8 cellular contexts compared by ENCODE assay signal in the genomic region with DNA sequence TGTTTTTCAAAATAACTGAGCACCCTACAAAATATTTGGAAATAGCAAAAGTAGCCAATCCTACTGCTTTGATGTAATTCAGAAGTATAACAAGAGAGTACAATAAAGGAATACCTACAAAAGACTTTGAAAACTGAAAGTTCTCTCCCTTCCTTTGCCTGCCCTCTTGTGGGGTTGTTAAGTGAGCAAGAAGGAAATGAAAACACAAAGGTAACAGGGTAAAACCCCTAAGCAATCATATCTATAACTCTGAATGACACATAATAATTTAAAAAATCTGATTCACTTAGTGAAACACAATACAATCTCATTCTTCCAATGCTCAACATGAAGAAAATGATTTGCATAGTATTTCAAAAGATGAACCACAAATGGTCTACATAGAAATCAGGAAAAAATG.
DNase-seq lines count a peak whose midpoint lies in the region; ATAC-seq and TF ChIP-seq lines count a peak whose summit lies in the region.

No MANE protein-coding gene starts in this region.

- H3K36me3 ChIP-seq in right atrium auricular region (no peaks in the 10 kb centered on the region), upper lobe of right lung (no peaks in the 10 kb centered on the region)

- H3K4me3 ChIP-seq in right atrium auricular region (no peak overlapping the region), upper lobe of right lung (no peak overlapping the region)

- H3K9me3 ChIP-seq in right atrium auricular region (no peaks in the 10 kb centered on the region), upper lobe of right lung (no peaks in the 10 kb centered on the region)

- peak in 1 of 2 donors; percentile 60 for TF ChIP-seq CTCF in right atrium auricular region (IDR thresholded peaks at IDR 0.05)
- peak; percentile 36 for TF ChIP-seq CTCF in RWPE1 (conservative IDR thresholded peaks at IDR 0.05; ENCODE audit: low read depth)
- peak; percentile 50 for TF ChIP-seq CTCF in upper lobe of right lung (IDR thresholded peaks at IDR 0.05)

- DNase-seq in Right ventricle myocardium superior (no peak), right atrium auricular region (ENCODE audit: low spot score) (no peak), RWPE1 (ENCODE audit: low spot score) (peak; percentile 25), fibroblast of the conjunctiva (ENCODE audit: low read depth) (peak; percentile 24), upper lobe of right lung (no peak), hypothalamus (lab: John Stamatoyannopoulos, UW) (no peak), retina (no peak)

- H3K27me3 ChIP-seq in right atrium auricular region (no peaks in the 10 kb centered on the region), upper lobe of right lung (no peaks in the 10 kb centered on the region)

- CTCF ChIA-PET in RWPE1 (lab: Yijun Ruan, JAX): no interaction called here

- POLR2A ChIA-PET in RWPE1 (lab: Yijun Ruan, JAX; ENCODE audit: low non-redundant PET): no interaction called here

- H3K4me1 ChIP-seq in right atrium auricular region (no peaks in the 10 kb centered on the region), upper lobe of right lung (peaks cover 23% of the 10 kb centered on the region)

- intact Hi-C loops in Right ventricle myocardium superior (cut with DNase I) (loop anchor here (5.0 to 10.0 kb wide), 2 partner anchors 93 to 105 kb away; no protein-coding TSS in a partner anchor), upper lobe of right lung (cut with DNase I) (no loop called here)

- H3K27ac ChIP-seq in right atrium auricular region (no peak overlapping the region), RWPE1 (no peak overlapping the region), upper lobe of right lung (no peak overlapping the region)

- peak; percentile 46 for ATAC-seq in Right ventricle myocardium superior (ENCODE audit: poor library complexity)
- ATAC-seq in HG02798 (IDR thresholded peaks at IDR 0.05; ENCODE audit: poor library complexity, unreplicated experiment): peak; percentile 76
- ATAC-seq in upper lobe of right lung: peak; percentile 48

Comparison
In these comparisons a context has a peak if more than half of its experiments do, and no peak if none do; other contexts are left out.
1. DNase-seq: peak in RWPE1 (single experiment) and fibroblast of the conjunctiva (single experiment); none in Right ventricle myocardium superior (single experiment), right atrium auricular region (single experiment), upper lobe of right lung (single experiment), hypothalamus (0 of 51) and retina (single experiment).
2. Peak in every context shown above with its lines, with median percentiles within 50 percentile points of each other: ATAC-seq.